Comparison of ENCODE assay signal across 17 cellular contexts in genomic region chr6:161027385-161027784, GRCh38.
"Had no signal": no experiment of that assay in that cellular context is flagged by ENCODE, and none has a peak within 500 bp of the region (broad histone marks: within the 10 kb centered on the region; RNA-seq: fewer than 3 reads in every experiment).

No MANE protein-coding gene starts in this region.

- H3K27ac ChIP-seq: colonic mucosa, hepatocyte, left ventricle myocardium inferior, lower lobe of right lung, sigmoid colon, skin epidermis had no signal

- H3K27ac Mint-ChIP-seq: memory B cell; mesothelial cell of epicardium; natural killer cell treated with Interleukin-12 subunit alpha and Interleukin-12 subunit beta and Interleukin-15 and Interleukin-18, amount 100 ng/mL, for 72 hours had no signal

- H3K9me3 ChIP-seq: colonic mucosa, left ventricle myocardium inferior, lower lobe of right lung, sigmoid colon had no signal

- H3K9me3 Mint-ChIP-seq: memory B cell; mesothelial cell of epicardium; natural killer cell treated with Interleukin-12 subunit alpha and Interleukin-12 subunit beta and Interleukin-15 and Interleukin-18, amount 100 ng/mL, for 72 hours had no signal

- H2AFZ ChIP-seq: hepatocyte had no signal

- H3K4me2 ChIP-seq: hepatocyte had no signal

- H3K4me1 ChIP-seq: colonic mucosa, lower lobe of right lung had no signal

- ATAC-seq: left cardiac atrium; lower lobe of right lung; natural killer cell treated with Interleukin-12 subunit alpha and Interleukin-12 subunit beta and Interleukin-15 and Interleukin-18, amount 100 ng/mL, for 72 hours had no signal

- DNase-seq: colonic mucosa; dermis blood vessel endothelial cell; foreskin melanocyte; head of caudate nucleus; kidney; left cardiac atrium; left ventricle myocardium inferior; lower lobe of right lung; posterior cingulate gyrus; sigmoid colon; stimulated activated CD4-positive, alpha-beta T cell treated with anti-CD3 and anti-CD28 coated beads, Interleukin-12 subunit alpha, Interleukin-12 subunit beta, amount 100 ng/mL, for 4 hours; stimulated activated naive CD4-positive, alpha-beta T cell treated with Interleukin-2 at 50 U/mL for 16 hours had no signal

- H3K36me3 ChIP-seq: colonic mucosa, left ventricle myocardium inferior, lower lobe of right lung, sigmoid colon had no signal

- FAIRE-seq: kidney had no signal

- H3K4me3 ChIP-seq: colonic mucosa, hepatocyte, left ventricle myocardium inferior, lower lobe of right lung, sigmoid colon, skin epidermis had no signal

- H3K27me3 ChIP-seq: colonic mucosa, hepatocyte, sigmoid colon had no signal

- H3K27me3 Mint-ChIP-seq: memory B cell; natural killer cell treated with Interleukin-12 subunit alpha and Interleukin-12 subunit beta and Interleukin-15 and Interleukin-18, amount 100 ng/mL, for 72 hours had no signal

- H3K4me3 Mint-ChIP-seq: memory B cell; mesothelial cell of epicardium; natural killer cell treated with Interleukin-12 subunit alpha and Interleukin-12 subunit beta and Interleukin-15 and Interleukin-18, amount 100 ng/mL, for 72 hours had no signal

- H3K36me3 Mint-ChIP-seq: natural killer cell treated with Interleukin-12 subunit alpha and Interleukin-12 subunit beta and Interleukin-15 and Interleukin-18, amount 100 ng/mL, for 72 hours had no signal
